19 cellular contexts compared by ENCODE assay signal in genomic region chr1:68322096-68322495, GRCh38.
DNase-seq lines count a peak whose midpoint lies in the region; ATAC-seq, FAIRE-seq and TF ChIP-seq lines count a peak whose summit lies in the region.
"Had no signal": no experiment of that assay in that cellular context is flagged by ENCODE, and none has a peak within 500 bp of the region (broad histone marks: within the 10 kb centered on the region; RNA-seq: fewer than 3 reads in every experiment).

No MANE protein-coding gene starts in this region.

- H3K4me2 ChIP-seq in GM12878 (ENCODE audit: control insufficient read depth, insufficient read depth) (no peak overlapping the region), GM23338 (no peak overlapping the region)

- DNase-seq in GM12878 (ENCODE audit: low read depth, low spot score) (no peak), sigmoid colon (no peak), NCI-H510A treated with DMSO at 0.1 percent for 48 hours (lab: John Stamatoyannopoulos, UW) (no peak), cerebellar nuclear complex (lab: John Stamatoyannopoulos, UW) (no peak), GM23338 (ENCODE audit: low spot score) (no peak)
- DNase-seq: C1 segment of cervical spinal cord; EL; NCI-H1436 treated with DMSO at 0.1 percent for 48 hours; NCI-H2081 treated with DMSO at 0.1 percent for 48 hours; NCI-H2227 treated with DMSO at 0.1 percent for 48 hours; NCI-H526; NK-92 treated with Interleukin-12 subunit alpha and Interleukin-12 subunit beta, amount 100 ng/mL, for 24 hours had no signal

- H4K20me1 ChIP-seq in GM12878 (ENCODE audit: control insufficient read depth, insufficient read depth) (no peaks in the 10 kb centered on the region), GM23338 (replicated peaks; ENCODE audit: insufficient read depth) (no peaks in the 10 kb centered on the region)

- ATAC-seq in GM12878 (peak; percentile 17; the same call in 2 of the 3 replicates), gastroesophageal sphincter (no peak), HG03460 (IDR thresholded peaks at IDR 0.05; ENCODE audit: unreplicated experiment) (no peak), GM23338 (no peak)

- H3K9me2 ChIP-seq in GM23338 (ENCODE audit: insufficient read depth) = no peaks in the 10 kb centered on the region

- no peaks in the 10 kb centered on the region for H3K27me3 ChIP-seq in GM12878 (replicated peaks in 1 of 2; ENCODE audit: control insufficient read depth in 2 of 2, insufficient read depth in 2 of 2, low read length in 1 of 2)
- no peaks in the 10 kb centered on the region for H3K27me3 ChIP-seq in gastroesophageal sphincter
- no peaks in the 10 kb centered on the region for H3K27me3 ChIP-seq in sigmoid colon
- no peaks in the 10 kb centered on the region for H3K27me3 ChIP-seq in GM23338 (ENCODE audit: insufficient read depth)

- TF ChIP-seq CTCF in GM12878 (IDR thresholded peaks at IDR 0.05 in 2 of 3, conservative IDR thresholded peaks at IDR 0.05 in 1 of 3; ENCODE audit: control insufficient read depth in 2 of 3, extremely low read depth in 1 of 3, insufficient read depth in 1 of 3, low read depth in 3 of 3, low read length in 3 of 3) (no peak), gastroesophageal sphincter (IDR thresholded peaks at IDR 0.05) (no peak), sigmoid colon (IDR thresholded peaks at IDR 0.05) (no peak), GM23338 (conservative IDR thresholded peaks at IDR 0.05; ENCODE audit: low read depth in 2 of 2) (no peak)

- no peaks in the 10 kb centered on the region for H3K4me1 ChIP-seq in GM12878 (ENCODE audit: control insufficient read depth, insufficient read depth, low read length)
- H3K4me1 ChIP-seq in gastroesophageal sphincter = peaks cover 10 to 57% (median 20%) of the 10 kb centered on the region in 3 donors
- peaks cover 0 to 56% (median 26%) of the 10 kb centered on the region in 4 donors for H3K4me1 ChIP-seq in sigmoid colon
- H3K4me1 ChIP-seq in GM23338 (ENCODE audit: insufficient read depth) = peaks cover 15% of the 10 kb centered on the region
- H3K4me1 ChIP-seq: HAP-1 had no signal

- in situ Hi-C loops in GM12878 (cut with MboI) = no loop called here

- H3K9me3 ChIP-seq in GM12878 (replicated peaks; ENCODE audit: control insufficient read depth, insufficient read depth, low read length) (no peaks in the 10 kb centered on the region), gastroesophageal sphincter (no peaks in the 10 kb centered on the region), sigmoid colon (no peaks in the 10 kb centered on the region)
- H3K9me3 ChIP-seq: HAP-1 had no signal

- FAIRE-seq in A204.1 (lab: Jason Lieb, UNC) (peak; percentile 48), GM12878 (lab: Jason Lieb, UNC) (no peak)

- TF ChIP-seq POLR2A in GM12878 (IDR thresholded peaks at IDR 0.05; ENCODE audit: low read depth, low read length) (no peak), gastroesophageal sphincter (IDR thresholded peaks at IDR 0.05) (no peak), sigmoid colon (IDR thresholded peaks at IDR 0.05) (no peak)

- no peaks in the 10 kb centered on the region for H3K79me2 ChIP-seq in GM12878 (ENCODE audit: control insufficient read depth, insufficient read depth, low read length)
- no peaks in the 10 kb centered on the region for H3K79me2 ChIP-seq in GM23338 (replicated peaks; ENCODE audit: insufficient read depth)

- 31% methylated on average over 4 of the region's 4 CpGs for WGBS in GM12878 (ENCODE audit: insufficient coverage, insufficient replicate concordance, low lambda C conversion rate, missing lambda C conversion rate)
- 80% methylated on average over 1 of the region's 4 CpGs; no CpG with 5 or more reads in 1 of the 2 donors for WGBS in gastroesophageal sphincter (ENCODE audit: low coverage in 1 of 2), 2 donors
- WGBS in sigmoid colon, 2 donors = 91% methylated on average over 4 of the region's 4 CpGs

- no peaks in the 10 kb centered on the region for H3K9me3 Mint-ChIP-seq in GM23338

- no peak for TF ChIP-seq RAD21 in GM12878 (IDR thresholded peaks at IDR 0.05; ENCODE audit: insufficient read depth, low read depth, low read length)

- H2AFZ ChIP-seq in GM12878 (ENCODE audit: control insufficient read depth, low read depth, low read length) = no peak overlapping the region
- H2AFZ ChIP-seq in GM23338 = no peak overlapping the region

- intact Hi-C loops in GM12878 (cut with micrococcal nuclease; ENCODE audit: unreplicated experiment) = no loop called here
- intact Hi-C loops in sigmoid colon (cut with DNase I) = loop anchor here (2.0 to 10.0 kb wide), 3 partner anchors 21 to 637 kb away; partner anchors contain the start of genes GADD45A and WLS

- H3F3A ChIP-seq in GM23338 (replicated peaks; ENCODE audit: low read depth) = no peaks in the 10 kb centered on the region

- no peaks in the 10 kb centered on the region for H3K36me3 Mint-ChIP-seq in GM23338 (ENCODE audit: low read depth)

- RAD21 ChIA-PET in GM12878 (lab: Charles Lee; ENCODE audit: unreplicated experiment) = interaction anchor here (0.7 to 2.2 kb wide), 2 partner anchors 81 to 202 kb away, joined by 3 to 9 read pairs; no protein-coding TSS in a partner anchor

- no peak overlapping the region for H3K9ac ChIP-seq in GM12878 (ENCODE audit: control insufficient read depth, insufficient read depth, low read length)

- no TSS peak for BruUV-seq in GM12878 (replicated peaks; lab: Mats Ljungman, UMichigan)

- POLR2A ChIA-PET in GM12878 (lab: Charles Lee) = no interaction called here

- H3K36me3 ChIP-seq in GM12878 (ENCODE audit: control insufficient read depth in 2 of 2, insufficient read depth in 2 of 2, low read length in 1 of 2) = no peaks in the 10 kb centered on the region
- no peaks in the 10 kb centered on the region for H3K36me3 ChIP-seq in gastroesophageal sphincter
- H3K36me3 ChIP-seq in sigmoid colon = no peaks in the 10 kb centered on the region
- H3K36me3 ChIP-seq in GM23338 (ENCODE audit: insufficient read depth) = no peaks in the 10 kb centered on the region
- H3K36me3 ChIP-seq: HAP-1, SJSA1 had no signal

- no peak overlapping the region for H3K27ac Mint-ChIP-seq in GM23338

- no peaks in the 10 kb centered on the region for H3K27me3 Mint-ChIP-seq in GM23338 (ENCODE audit: insufficient read depth, low read depth, poor library complexity)

- H3K4me1 Mint-ChIP-seq in GM23338 = peaks cover 13% of the 10 kb centered on the region

- no peak overlapping the region for H3K4me3 Mint-ChIP-seq in GM23338

- CTCF ChIA-PET in GM12878 (lab: Yijun Ruan, JAX) = interaction anchor here (0.6 to 7.9 kb wide), 6 partner anchors 15 to 1261 kb away, joined by 3 to 94 read pairs (median 8); no protein-coding TSS in a partner anchor

- SMC1A ChIA-PET in GM12878 (lab: Charles Lee; ENCODE audit: uncharacterized antibody, unreplicated experiment) = interaction anchor here (0.8 to 5.1 kb wide), 6 partner anchors 8 to 202 kb away, joined by 3 to 50 read pairs (median 4); no protein-coding TSS in a partner anchor

- H3K4me3 ChIP-seq in GM12878 (no peak overlapping the region), gastroesophageal sphincter (no peak overlapping the region), sigmoid colon (no peak overlapping the region), GM23338 (no peak overlapping the region)
- H3K4me3 ChIP-seq: HAP-1, SJSA1 had no signal

- H3K27ac ChIP-seq in GM12878 (ENCODE audit: control insufficient read depth, insufficient read depth) = no peak overlapping the region
- peak overlapping the region; percentile 71 to 86 (median 76) for H3K27ac ChIP-seq in gastroesophageal sphincter
- H3K27ac ChIP-seq in sigmoid colon = peak overlapping the region; percentile 73 to 82 (median 78)
- H3K27ac ChIP-seq in GM23338 (ENCODE audit: low read depth) = no peak overlapping the region
- H3K27ac ChIP-seq: 22Rv1, RWPE1, SJSA1 had no signal

- TF ChIP-seq EP300 in GM12878 (IDR thresholded peaks at IDR 0.05; ENCODE audit: borderline replicate concordance in 1 of 2, control insufficient read depth in 1 of 2, low read depth in 2 of 2, low read length in 2 of 2) (no peak), gastroesophageal sphincter (IDR thresholded peaks at IDR 0.05) (no peak), sigmoid colon (IDR thresholded peaks at IDR 0.05) (no peak)

TF ChIP-seq in GM12878, 131 proteins besides CTCF, POLR2A, EP300 and RAD21 (continues in another document):
- TF ChIP-seq USF2 (IDR thresholded peaks at IDR 0.05; ENCODE audit: borderline replicate concordance, low read depth, low read length) = no peak
- TF ChIP-seq ZNF24 (IDR thresholded peaks at IDR 0.05) = no peak
- no peak for TF ChIP-seq CREM (IDR thresholded peaks at IDR 0.05; ENCODE audit: low read depth)

TF ChIP-seq in GM23338, 12 proteins besides CTCF, POLR2A, EP300 and RAD21 (continues in another document):
- TF ChIP-seq CREB1 (CRISPR knock-in tag; IDR thresholded peaks at IDR 0.05; ENCODE audit: low read depth) (no peak), JUNB (IDR thresholded peaks at IDR 0.05; ENCODE audit: unreplicated experiment) (no peak), STAT1 (IDR thresholded peaks at IDR 0.05; ENCODE audit: unreplicated experiment) (no peak), EZH2 (IDR thresholded peaks at IDR 0.05; ENCODE audit: low read depth, unreplicated experiment) (no peak), REST (IDR thresholded peaks at IDR 0.05; ENCODE audit: unreplicated experiment) (no peak), ZNF331 (CRISPR knock-in tag; IDR thresholded peaks at IDR 0.05; ENCODE audit: low read depth) (no peak), EZH2phosphoT487 (IDR thresholded peaks at IDR 0.05; ENCODE audit: unreplicated experiment) (no peak), POLR2AphosphoS5 (IDR thresholded peaks at IDR 0.05; ENCODE audit: low read depth) (no peak)

Comparison
In these comparisons a context has a peak if more than half of its experiments do, and no peak if none do; other contexts are left out.
1. H3K27ac ChIP-seq: peak in gastroesophageal sphincter (4 of 4) and sigmoid colon (4 of 4); none in GM12878 (single experiment) and GM23338 (single experiment).